Comparison of ENCODE assay signal across 8 cellular contexts in the genomic region with DNA sequence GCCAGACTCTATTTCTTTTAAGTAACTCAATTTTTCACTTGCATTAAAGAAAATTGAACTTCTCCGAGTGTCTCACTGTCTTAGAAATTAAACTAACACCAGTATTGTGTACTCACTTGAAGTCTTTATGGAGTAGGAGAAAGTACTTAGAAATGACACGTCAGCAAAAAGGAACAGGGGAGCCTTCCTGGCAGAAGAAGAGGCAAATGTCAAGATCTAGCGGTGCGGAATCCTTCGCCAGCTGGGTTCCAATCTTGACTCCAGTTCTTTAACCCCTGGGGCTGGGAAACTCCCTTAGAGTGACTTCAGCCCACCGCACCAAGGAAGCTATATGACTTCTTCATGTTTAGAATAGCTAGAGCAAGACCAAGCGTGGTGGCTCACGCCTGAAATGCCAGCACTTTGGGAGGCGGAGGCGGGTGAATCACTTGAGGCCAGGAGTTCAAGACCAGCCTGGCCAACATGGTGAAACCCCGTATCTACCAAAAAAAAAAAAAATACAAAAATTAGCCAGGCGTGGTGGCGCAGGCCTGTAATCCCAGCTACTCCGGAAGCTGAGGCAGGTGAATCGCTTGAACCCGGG. TPM values are rescaled to one million over a fixed set of nuclear protein-coding genes. Genes with fewer than 3 reads are reported as not detected.
DNase-seq lines count a peak whose midpoint lies in the region; ATAC-seq and TF ChIP-seq lines count a peak whose summit lies in the region.

No MANE protein-coding gene starts in this region.

- H3K27ac ChIP-seq in HCT116 (ENCODE audit: low read depth, low read length) (0 out of 2 replicates have a peak overlapping the region, but pooled peaks have one; percentile 82), esophagus squamous epithelium (peak overlapping the region; percentile 96 to 98 (median 98)), prostate gland (peak overlapping the region; percentile 86 to 92)

- TF ChIP-seq POLR2A in HCT116 (IDR thresholded peaks at IDR 0.05; ENCODE audit: borderline replicate concordance, extremely low read depth, insufficient read depth, insufficient read length) (no peak), esophagus squamous epithelium (IDR thresholded peaks at IDR 0.05) (no peak), prostate gland (IDR thresholded peaks at IDR 0.05) (no peak)

- no peak for TF ChIP-seq RAD21 in HCT116 (IDR thresholded peaks at IDR 0.05; ENCODE audit: low read depth)

- RAD21 ChIA-PET in HCT116 (lab: Charles Lee; ENCODE audit: low non-redundant PET in 1 of 2, low total read pairs in 2 of 2, uncharacterized antibody in 2 of 2, unreplicated experiment in 2 of 2) = no interaction called here

- no peak for ATAC-seq in HCT116
- ATAC-seq in GM21360 (IDR thresholded peaks at IDR 0.05; ENCODE audit: unreplicated experiment) = no peak

- H3K9me3 ChIP-seq in HCT116 (ENCODE audit: control insufficient read depth in 1 of 2, insufficient read depth in 1 of 2, low read depth in 1 of 2, low read length in 2 of 2) (no peaks in the 10 kb centered on the region), esophagus squamous epithelium (peaks cover 0 to 4% (median 0%) of the 10 kb centered on the region in 3 donors), prostate gland (no peaks in the 10 kb centered on the region)

- H4K20me1 ChIP-seq in HCT116 (ENCODE audit: insufficient read depth) = no peaks in the 10 kb centered on the region

- no TSS peak for BruUV-seq in HCT116 (replicated peaks; lab: Mats Ljungman, UMichigan)

- H3K9ac ChIP-seq in HCT116 (ENCODE audit: low read length) = no peak overlapping the region

- CTCF ChIA-PET in HCT116 (lab: Charles Lee) = no interaction called here

- H3K36me3 ChIP-seq in HCT116 (ENCODE audit: control insufficient read depth in 1 of 2, insufficient read depth in 2 of 2, low read length in 2 of 2) = no peaks in the 10 kb centered on the region
- H3K36me3 ChIP-seq in esophagus squamous epithelium = peaks cover 0 to 28% (median 0%) of the 10 kb centered on the region in 3 donors
- H3K36me3 ChIP-seq in prostate gland = no peaks in the 10 kb centered on the region

- no peak for TF ChIP-seq CTCF in HCT116 (IDR thresholded peaks at IDR 0.05 in 2 of 3, conservative IDR thresholded peaks at IDR 0.05 in 1 of 3; ENCODE audit: borderline replicate concordance in 1 of 3, insufficient read depth in 1 of 3, low read depth in 2 of 3, low read length in 2 of 3)
- TF ChIP-seq CTCF in esophagus squamous epithelium (IDR thresholded peaks at IDR 0.05) = no peak
- TF ChIP-seq CTCF in prostate gland (IDR thresholded peaks at IDR 0.05) = no peak

- H3K4me2 ChIP-seq in HCT116 (ENCODE audit: low read length) = peak overlapping the region; percentile 80; the same call in 1 of the 2 replicates

- H3K27me3 ChIP-seq in HCT116 (ENCODE audit: insufficient read depth, low read length) = no peaks in the 10 kb centered on the region
- no peaks in the 10 kb centered on the region for H3K27me3 ChIP-seq in esophagus squamous epithelium
- H3K27me3 ChIP-seq in prostate gland (replicated peaks; ENCODE audit: insufficient read depth) = no peaks in the 10 kb centered on the region

- WGBS in esophagus squamous epithelium, 2 donors = 7 to 27% methylated on average over 7 to 12 of the region's 16 CpGs
- WGBS in prostate gland = 32% methylated on average over 16 of the region's 16 CpGs

- no peaks in the 10 kb centered on the region for H3K79me2 ChIP-seq in HCT116 (ENCODE audit: insufficient read depth, low read length)

- POLR2A ChIA-PET in HCT116 (lab: Charles Lee) = interaction anchor here (0.5 to 1.7 kb wide), 2 partner anchors 34 to 147 kb away, joined by 3 to 11 read pairs; a partner anchor contains a TSS

- DNase-seq in HCT116 (ENCODE audit: low read depth, low spot score) (no peak), esophagus squamous epithelium (lab: John Stamatoyannopoulos, UW) (no peak), prostate gland (ENCODE audit: low spot score) (no peak), cortex of kidney (lab: John Stamatoyannopoulos, UW) (no peak), amniotic stem cell (lab: John Stamatoyannopoulos, UW) (no peak)
- peak; percentile 54 to 65 for DNase-seq in activated CD4-positive, alpha-beta T cell treated with anti-CD3 and anti-CD28 coated beads, Interleukin-2, amount 50 U/mL, for 48 hours
- DNase-seq in effector CD4-positive, alpha-beta T cell = no peak

- H3K9me2 ChIP-seq in HCT116 (ENCODE audit: insufficient read depth) = no peaks in the 10 kb centered on the region

- H3K4me1 ChIP-seq in HCT116 (ENCODE audit: control insufficient read depth in 1 of 2, insufficient read depth in 2 of 2, low read length in 2 of 2) (peaks cover 0 to 18% of the 10 kb centered on the region in 2 experiments; a peak in 3 of 4 replicates), esophagus squamous epithelium (peaks cover 0 to 42% (median 5%) of the 10 kb centered on the region in 3 donors), prostate gland (replicated peaks) (no peaks in the 10 kb centered on the region)

- intact Hi-C loops in HCT116 (cut with micrococcal nuclease) (no loop called here), esophagus squamous epithelium (cut with DNase I) (no loop called here), prostate gland (cut with DNase I) (no loop called here)

- H3K4me3 ChIP-seq in HCT116 (replicated peaks in 1 of 2; ENCODE audit: low read depth in 1 of 2, low read length in 2 of 2) = no peak overlapping the region; a peak in 1 of 4 replicates
- peak overlapping the region; percentile 71 to 91 (median 85) for H3K4me3 ChIP-seq in esophagus squamous epithelium
- peak overlapping the region; percentile 73 to 82 for H3K4me3 ChIP-seq in prostate gland

- H2AFZ ChIP-seq in HCT116 (ENCODE audit: low read depth, low read length, poor library complexity, severe bottlenecking) = no peak overlapping the region

TF ChIP-seq in HCT116, 20 proteins besides CTCF, POLR2A, EP300 and RAD21:
- TF ChIP-seq JUND (IDR thresholded peaks at IDR 0.05) = no peak
- TF ChIP-seq ELF1 (IDR thresholded peaks at IDR 0.05; ENCODE audit: borderline replicate concordance, low read depth) = no peak
- no peak for TF ChIP-seq SP1 (IDR thresholded peaks at IDR 0.05; ENCODE audit: low read depth)

RNA-seq across cellular contexts. Expression of a gene that starts 34.4 kb away (rescaled TPM):
- total RNA-seq in HCT116 (2021; ENCODE audit: unreplicated experiment) (67.4 TPM), esophagus squamous epithelium (10 to 100 TPM; 16.0 to 21.4 (median 18.2) TPM), prostate gland (10 to 100 TPM; 29.6 to 29.8 TPM)
- 29.7 and 34.0 TPM in 2 replicates for polyA plus RNA-seq in HCT116 (2012)

RNA-seq across cellular contexts. Expression of a gene that starts 34.6 kb away (rescaled TPM):
- total RNA-seq in HCT116 (2021; ENCODE audit: unreplicated experiment) (3.5 TPM), esophagus squamous epithelium (1 to 10 TPM in 1 of 4 donors, under 1 TPM in 3; 0.15 to 2.6 (median 0.65) TPM), prostate gland (1 to 10 TPM; 2.0 to 2.6 TPM)
- 1.5 and 1.6 TPM in 2 replicates for polyA plus RNA-seq in HCT116 (2012)

RNA-seq across cellular contexts. Expression of a gene that starts 45.1 kb away (rescaled TPM):
- total RNA-seq in HCT116 (2021; ENCODE audit: unreplicated experiment) = not detected
- polyA plus RNA-seq in HCT116 (2012) = not detected in 2 replicates
- under 1 TPM in 1 of 4 donors, not detected in 3; 0.50 TPM for total RNA-seq in esophagus squamous epithelium
- 1 to 10 TPM in 1 of 2 donors, not detected in 1; 2.2 TPM for total RNA-seq in prostate gland

Comparison
In these comparisons a context has a peak if more than half of its experiments do, and no peak if none do; other contexts are left out.
1. DNase-seq: peak in activated CD4-positive, alpha-beta T cell treated with anti-CD3 and anti-CD28 coated beads, Interleukin-2, amount 50 U/mL, for 48 hours (2 of 2); none in HCT116 (single experiment), esophagus squamous epithelium (single experiment), prostate gland (single experiment), cortex of kidney (single experiment), amniotic stem cell (single experiment) and effector CD4-positive, alpha-beta T cell (single experiment).
2. H3K4me3 ChIP-seq: peak in esophagus squamous epithelium (4 of 4) and prostate gland (2 of 2); none in HCT116 (0 of 2).
3. Peak in every context shown above with its lines, with median percentiles within 50 percentile points of each other: H3K27ac ChIP-seq.